In genomic region chr5:119420173-119420572, GRCh38 we compare ENCODE assay signal across 16 cellular contexts. TPM values are rescaled to one million over a fixed set of nuclear protein-coding genes. Genes with fewer than 3 reads are reported as not detected.
DNase-seq lines count a peak whose midpoint lies in the region; ATAC-seq and TF ChIP-seq lines count a peak whose summit lies in the region.
"Had no signal": no experiment of that assay in that cellular context is flagged by ENCODE, and none has a peak within 500 bp of the region (broad histone marks: within the 10 kb centered on the region; RNA-seq: fewer than 3 reads in every experiment).

No MANE protein-coding gene starts in this region.

- in situ Hi-C loops in KBM-7 (cut with MboI; ENCODE audit: low pct_unique_long_range_greater_than_20kb, low sequenced_read_pairs) = loop anchor here (25.0 kb wide), 1 partner anchor 408 kb away; no protein-coding TSS in a partner anchor

- POLR2A ChIA-PET in PC-3 (lab: Charles Lee; ENCODE audit: unreplicated experiment) = no interaction called here

- no peak overlapping the region for H3K4me3 Mint-ChIP-seq in type B pancreatic cell
- H3K4me3 Mint-ChIP-seq: activated naive CD8-positive, alpha-beta T cell treated with anti-CD3 and anti-CD28 coated beads, Interleukin-2, amount 50 U/mL, for 24 hours; effector memory CD8-positive, alpha-beta T cell; T-cell had no signal

- H3K27me3 ChIP-seq in PC-3 (ENCODE audit: low read length) = no peaks in the 10 kb centered on the region
- no peaks in the 10 kb centered on the region for H3K27me3 ChIP-seq in esophagus (ENCODE audit: control insufficient read depth in 1 of 2, insufficient read depth in 2 of 2, low read length in 2 of 2)

- TF ChIP-seq CTCF in PC-3 (conservative IDR thresholded peaks at IDR 0.05; ENCODE audit: low read depth, low read length) (no peak), type B pancreatic cell (conservative IDR thresholded peaks at IDR 0.05) (no peak)

- no peaks in the 10 kb centered on the region for H3K36me3 ChIP-seq in PC-3 (ENCODE audit: low read depth, low read length)
- no peaks in the 10 kb centered on the region for H3K36me3 ChIP-seq in esophagus (ENCODE audit: control insufficient read depth in 2 of 2, insufficient read depth in 2 of 2, low read length in 1 of 2)

- H2AFZ ChIP-seq in PC-3 (ENCODE audit: low read length) = no peak overlapping the region

- H3K4me3 ChIP-seq in PC-3 (ENCODE audit: low read length) (no peak overlapping the region), esophagus (ENCODE audit: low read depth in 1 of 2, low read length in 2 of 2) (no peak overlapping the region)

- ATAC-seq in PC-3 (peak; percentile 51), GM18502 (IDR thresholded peaks at IDR 0.05; ENCODE audit: poor library complexity, unreplicated experiment) (no peak), HG03097 (IDR thresholded peaks at IDR 0.05; ENCODE audit: low FRiP score, unreplicated experiment) (no peak)
- ATAC-seq: activated naive CD8-positive, alpha-beta T cell treated with anti-CD3 and anti-CD28 coated beads, Interleukin-2, amount 50 U/mL, for 24 hours; effector memory CD8-positive, alpha-beta T cell; T-cell had no signal

- H3K27me3 Mint-ChIP-seq in type B pancreatic cell = no peaks in the 10 kb centered on the region
- H3K27me3 Mint-ChIP-seq: effector memory CD8-positive, alpha-beta T cell; T-cell had no signal

- H3K36me3 Mint-ChIP-seq in type B pancreatic cell = no peaks in the 10 kb centered on the region
- H3K36me3 Mint-ChIP-seq: T-cell had no signal

- CTCF ChIA-PET in PC-3 (lab: Charles Lee) = no interaction called here

- no peaks in the 10 kb centered on the region for H3F3A ChIP-seq in PC-3 (ENCODE audit: low read length, unreplicated experiment)

- H3K4me1 ChIP-seq in PC-3 (ENCODE audit: insufficient read depth, low read length) (peaks cover 27% of the 10 kb centered on the region), esophagus (ENCODE audit: control insufficient read depth in 2 of 2, insufficient read depth in 2 of 2, low read length in 1 of 2) (peaks cover 0 to 6% of the 10 kb centered on the region in 2 donors)

- no peaks in the 10 kb centered on the region for H3K9me3 Mint-ChIP-seq in type B pancreatic cell
- H3K9me3 Mint-ChIP-seq: activated naive CD8-positive, alpha-beta T cell treated with anti-CD3 and anti-CD28 coated beads, Interleukin-2, amount 50 U/mL, for 24 hours; effector memory CD8-positive, alpha-beta T cell; T-cell had no signal

- no peaks in the 10 kb centered on the region for H4K20me1 ChIP-seq in PC-3 (ENCODE audit: low read length)

- peak; percentile 79 for DNase-seq in KBM-7
- DNase-seq in PC-3 = peak; percentile 74
- no peak for DNase-seq in type B pancreatic cell (ENCODE audit: extremely low spot score, unreplicated experiment)
- DNase-seq in NCI-H2081 (lab: John Stamatoyannopoulos, UW) = no peak
- DNase-seq: activated CD4-positive, alpha-beta T cell treated with anti-CD3 and anti-CD28 coated beads for 48 hours; activated naive CD8-positive, alpha-beta T cell treated with anti-CD3 and anti-CD28 coated beads, Interleukin-2, amount 50 U/mL, for 24 hours; central memory CD4-positive, alpha-beta T cell; DMS79 treated with DMSO at 0.1 percent for 48 hours; effector memory CD8-positive, alpha-beta T cell; KG1; NCI-H1694; NCI-H510A; T-cell had no signal

- H3K27ac Mint-ChIP-seq in type B pancreatic cell = peak overlapping the region; percentile 19
- H3K27ac Mint-ChIP-seq: activated naive CD8-positive, alpha-beta T cell treated with anti-CD3 and anti-CD28 coated beads, Interleukin-2, amount 50 U/mL, for 24 hours; effector memory CD8-positive, alpha-beta T cell; T-cell had no signal

- BruUV-seq in PC-3 (replicated peaks; lab: Mats Ljungman, UMichigan) = no TSS peak

- H3K9me3 ChIP-seq in PC-3 (ENCODE audit: low read length) (no peaks in the 10 kb centered on the region), esophagus (ENCODE audit: control insufficient read depth in 2 of 2, insufficient read depth in 1 of 2, low read depth in 1 of 2, low read length in 1 of 2) (no peaks in the 10 kb centered on the region)

- no peak overlapping the region for H3K4me2 ChIP-seq in PC-3 (ENCODE audit: low read length)

- H3K27ac ChIP-seq in PC-3 (ENCODE audit: low read length) = no peak overlapping the region
- H3K27ac ChIP-seq in esophagus (ENCODE audit: low read depth in 2 of 2, low read length in 1 of 2) = peak overlapping the region; percentile 5 to 55

- 37 to 53% methylated on average over 3 of the region's 3 CpGs for WGBS in esophagus, 2 donors

- no peaks in the 10 kb centered on the region for H3K79me2 ChIP-seq in PC-3 (ENCODE audit: low read length)

- no peak overlapping the region for H3K9ac ChIP-seq in PC-3 (ENCODE audit: low read length)

- H3K9me2 ChIP-seq in PC-3 (replicated peaks; ENCODE audit: low read length) = no peaks in the 10 kb centered on the region

- no peaks in the 10 kb centered on the region for H3K4me1 Mint-ChIP-seq in type B pancreatic cell (ENCODE audit: unreplicated experiment)

- intact Hi-C loops in PC-3 (cut with micrococcal nuclease) = no loop called here

RNA-seq across cellular contexts. Expression of gene HSD17B4, which starts 32.1 kb away (rescaled TPM):
- total RNA-seq in PC-3 (2014; rRNA removed) = 101 and 165 TPM in 2 replicates
- polyA plus RNA-seq in esophagus = 100 to 1,000 TPM; 136 to 190 TPM
- total RNA-seq in type B pancreatic cell (ENCODE audit: low replicate concordance) = 184 and 204 TPM in 2 replicates

Comparison
In these comparisons a context has a peak if more than half of its experiments do, and no peak if none do; other contexts are left out.
1. DNase-seq: peak in KBM-7 (single experiment) and PC-3 (single experiment); none in type B pancreatic cell (single experiment) and NCI-H2081 (0 of 2).